ENCODE assay signal across 15 cellular contexts in the genomic region with DNA sequence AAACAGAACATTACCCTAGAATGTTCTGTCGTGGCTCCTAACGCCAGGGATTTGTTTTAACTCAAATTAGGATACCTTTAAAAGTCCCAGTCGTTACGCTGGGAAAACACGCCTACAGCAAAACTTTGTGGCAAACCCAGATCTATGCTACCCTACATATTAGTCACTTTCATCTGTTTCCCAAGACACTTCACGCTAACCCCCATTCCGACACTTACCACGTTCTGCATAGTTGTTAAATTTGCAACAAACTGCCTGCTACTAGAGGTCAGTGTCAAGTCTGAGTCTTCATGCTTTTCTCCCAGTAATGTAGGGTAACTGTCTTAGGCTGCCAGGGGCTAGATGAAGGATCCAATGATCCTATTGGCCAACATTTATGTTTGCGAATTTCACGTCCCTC.
DNase-seq lines count a peak whose midpoint lies in the region; ATAC-seq and TF ChIP-seq lines count a peak whose summit lies in the region.
"Had no signal": no experiment of that assay in that cellular context is flagged by ENCODE, and none has a peak within 500 bp of the region (broad histone marks: within the 10 kb centered on the region; RNA-seq: fewer than 3 reads in every experiment).

No MANE protein-coding gene starts in this region.

- H3K9me3 Mint-ChIP-seq in activated naive CD8-positive, alpha-beta T cell treated with anti-CD3 and anti-CD28 coated beads for 36 hours: no peaks in the 10 kb centered on the region
- no peaks in the 10 kb centered on the region for H3K9me3 Mint-ChIP-seq in activated CD4-positive, alpha-beta memory T cell treated with anti-CD3 and anti-CD28 coated beads for 36 hours

- H2AFZ ChIP-seq in mesenchymal stem cell (ENCODE audit: low read depth, low read length): no peak overlapping the region

- peaks cover 0 to 13% (median 0%) of the 10 kb centered on the region in 11 experiments; a peak in 6 of 22 replicates for H3K27me3 ChIP-seq in BLaER1 treated with 17β-estradiol and CSF1 and Interleukin-3, amounts not matched to agents 10 nM and 100 nM
- H3K27me3 ChIP-seq in brain microvascular endothelial cell (replicated peaks) (no peaks in the 10 kb centered on the region), mesenchymal stem cell (ENCODE audit: control insufficient read depth in 1 of 2, insufficient read depth in 1 of 2, low read length in 2 of 2) (peaks cover 0 to 11% of the 10 kb centered on the region in 2 experiments)

- H3K79me1 ChIP-seq in mesenchymal stem cell (replicated peaks; ENCODE audit: low read length, poor library complexity, severe bottlenecking): no peaks in the 10 kb centered on the region

- H2AK5ac ChIP-seq in mesenchymal stem cell (ENCODE audit: low read length, severe bottlenecking): no peak overlapping the region

- H2BK5ac ChIP-seq in mesenchymal stem cell (ENCODE audit: low read depth, low read length, poor library complexity, severe bottlenecking): no peak overlapping the region

- peak overlapping the region in 3 of 10 experiments; percentile 7 to 44 (median 22); a peak in 3 of 20 replicates for H3K4me3 ChIP-seq in BLaER1 treated with 17β-estradiol and CSF1 and Interleukin-3, amounts not matched to agents 10 nM and 100 nM
- no peak overlapping the region for H3K4me3 ChIP-seq in brain microvascular endothelial cell (ENCODE audit: low read depth, low read length)
- no peak overlapping the region for H3K4me3 ChIP-seq in mesenchymal stem cell (ENCODE audit: insufficient read depth in 1 of 2, low read depth in 1 of 2, low read length in 2 of 2)

- no peak overlapping the region for H3K4me3 Mint-ChIP-seq in activated naive CD8-positive, alpha-beta T cell treated with anti-CD3 and anti-CD28 coated beads for 36 hours
- H3K4me3 Mint-ChIP-seq in activated CD4-positive, alpha-beta memory T cell treated with anti-CD3 and anti-CD28 coated beads for 36 hours: no peak overlapping the region
- H3K4me3 Mint-ChIP-seq: CD4-positive, alpha-beta memory T cell had no signal

- H3K4me2 ChIP-seq in BLaER1 treated with 17β-estradiol and CSF1 and Interleukin-3, amounts not matched to agents 10 nM and 100 nM: peak overlapping the region; percentile 52 to 81 (median 72); a peak in 20 of 22 replicates
- H3K4me2 ChIP-seq in mesenchymal stem cell (ENCODE audit: low read length, poor library complexity, severe bottlenecking): peak overlapping the region; percentile 35

- no peaks in the 10 kb centered on the region for H3K4me1 Mint-ChIP-seq in activated naive CD8-positive, alpha-beta T cell treated with anti-CD3 and anti-CD28 coated beads for 36 hours
- H3K4me1 Mint-ChIP-seq in activated CD4-positive, alpha-beta memory T cell treated with anti-CD3 and anti-CD28 coated beads for 36 hours (ENCODE audit: low read depth): no peaks in the 10 kb centered on the region
- H3K4me1 Mint-ChIP-seq: CD4-positive, alpha-beta memory T cell had no signal

- DNase-seq in LHCN-M2 (ENCODE audit: low read depth) (peak; percentile 1), brain microvascular endothelial cell (peak; percentile 28), mesenchymal stem cell (no peak)
- DNase-seq in activated naive CD8-positive, alpha-beta T cell treated with anti-CD3 and anti-CD28 coated beads for 36 hours: no peak
- no peak for DNase-seq in activated CD4-positive, alpha-beta memory T cell treated with anti-CD3 and anti-CD28 coated beads for 36 hours
- DNase-seq: 8988T; CD4-positive, alpha-beta memory T cell; DND-41; GF-D8 had no signal

- H3K18ac ChIP-seq in mesenchymal stem cell (ENCODE audit: low read depth in 1 of 2, low read length in 2 of 2): no peak overlapping the region

- H3K36me3 Mint-ChIP-seq in activated naive CD8-positive, alpha-beta T cell treated with anti-CD3 and anti-CD28 coated beads for 36 hours: no peaks in the 10 kb centered on the region
- H3K36me3 Mint-ChIP-seq in activated CD4-positive, alpha-beta memory T cell treated with anti-CD3 and anti-CD28 coated beads for 36 hours: no peaks in the 10 kb centered on the region
- H3K36me3 Mint-ChIP-seq: CD4-positive, alpha-beta memory T cell had no signal

- ATAC-seq in HG03520 (IDR thresholded peaks at IDR 0.05; ENCODE audit: unreplicated experiment): no peak
- no peak for ATAC-seq in HG03439 (IDR thresholded peaks at IDR 0.05; ENCODE audit: unreplicated experiment)
- ATAC-seq: HCT116 had no signal

- peaks cover 2 to 12% (median 4%) of the 10 kb centered on the region in 11 experiments; a peak in 18 of 22 replicates for H3K9me3 ChIP-seq in BLaER1 treated with 17β-estradiol and CSF1 and Interleukin-3, amounts not matched to agents 10 nM and 100 nM (replicated peaks in 1 of 11)
- no peaks in the 10 kb centered on the region for H3K9me3 ChIP-seq in mesenchymal stem cell (ENCODE audit: control insufficient read depth, low read length)

- H3K4ac ChIP-seq in mesenchymal stem cell (ENCODE audit: low read depth in 1 of 2, low read length in 2 of 2): no peak overlapping the region

- CTCF ChIA-PET in activated CD4-positive, alpha-beta memory T cell treated with anti-CD3 and anti-CD28 coated beads for 36 hours (lab: Charles Lee): no interaction called here

- peaks cover 16 to 47% (median 36%) of the 10 kb centered on the region in 10 experiments for H3K4me1 ChIP-seq in BLaER1 treated with 17β-estradiol and CSF1 and Interleukin-3, amounts not matched to agents 10 nM and 100 nM
- H3K4me1 ChIP-seq in mesenchymal stem cell (ENCODE audit: control insufficient read depth, insufficient read depth, low read depth, low read length): peaks cover 14% of the 10 kb centered on the region

- H3K9ac ChIP-seq in BLaER1 treated with 17β-estradiol and CSF1 and Interleukin-3, amounts not matched to agents 10 nM and 100 nM: no peak overlapping the region
- no peak overlapping the region for H3K9ac ChIP-seq in mesenchymal stem cell (ENCODE audit: low read length)

- no peak overlapping the region for H4K91ac ChIP-seq in mesenchymal stem cell (ENCODE audit: low read length)

- no peak overlapping the region for H2BK12ac ChIP-seq in mesenchymal stem cell (ENCODE audit: low read length in 2 of 2)

- H2BK15ac ChIP-seq in mesenchymal stem cell (ENCODE audit: low read depth, poor library complexity, severe bottlenecking): no peak overlapping the region

- H4K20me1 ChIP-seq in BLaER1 treated with 17β-estradiol and CSF1 and Interleukin-3, amounts not matched to agents 10 nM and 100 nM: no peaks in the 10 kb centered on the region

- H3K27me3 Mint-ChIP-seq in activated naive CD8-positive, alpha-beta T cell treated with anti-CD3 and anti-CD28 coated beads for 36 hours: no peaks in the 10 kb centered on the region
- no peaks in the 10 kb centered on the region for H3K27me3 Mint-ChIP-seq in activated CD4-positive, alpha-beta memory T cell treated with anti-CD3 and anti-CD28 coated beads for 36 hours
- H3K27me3 Mint-ChIP-seq: CD4-positive, alpha-beta memory T cell had no signal

- no peak overlapping the region for H3K14ac ChIP-seq in mesenchymal stem cell (ENCODE audit: low read length in 2 of 2)

- no peak overlapping the region for H3K27ac Mint-ChIP-seq in activated naive CD8-positive, alpha-beta T cell treated with anti-CD3 and anti-CD28 coated beads for 36 hours
- no peak overlapping the region for H3K27ac Mint-ChIP-seq in activated CD4-positive, alpha-beta memory T cell treated with anti-CD3 and anti-CD28 coated beads for 36 hours
- H3K27ac Mint-ChIP-seq: CD4-positive, alpha-beta memory T cell had no signal

- H3K23ac ChIP-seq in mesenchymal stem cell (ENCODE audit: low read length in 2 of 2): no peak overlapping the region

- H3K27ac ChIP-seq in BLaER1 treated with 17β-estradiol and CSF1 and Interleukin-3, amounts not matched to agents 10 nM and 100 nM: no peak overlapping the region
- no peak overlapping the region for H3K27ac ChIP-seq in brain microvascular endothelial cell
- peak overlapping the region; percentile 68 for H3K27ac ChIP-seq in mesenchymal stem cell (ENCODE audit: low read length, poor library complexity, severe bottlenecking)
- H3K27ac ChIP-seq: C4-2B, HL-60 had no signal

- WGBS in mesenchymal stem cell: 97% methylated on average over 10 of the region's 10 CpGs

- no peaks in the 10 kb centered on the region for H3K36me3 ChIP-seq in BLaER1 treated with 17β-estradiol and CSF1 and Interleukin-3, amounts not matched to agents 10 nM and 100 nM
- no peaks in the 10 kb centered on the region for H3K36me3 ChIP-seq in brain microvascular endothelial cell (replicated peaks)
- H3K36me3 ChIP-seq in mesenchymal stem cell (ENCODE audit: control insufficient read depth in 1 of 2, insufficient read depth in 2 of 2, low read depth in 1 of 2, low read length in 2 of 2): no peaks in the 10 kb centered on the region

- intact Hi-C loops in activated CD4-positive, alpha-beta memory T cell treated with anti-CD3 and anti-CD28 coated beads for 36 hours (cut with micrococcal nuclease): no loop called here

- H4K8ac ChIP-seq in mesenchymal stem cell (ENCODE audit: low read length): no peak overlapping the region

- in situ Hi-C loops in brain microvascular endothelial cell (cut with HindIII; ENCODE audit: low pct_ligation_motif_present, low sequenced_read_pairs): no loop called here

- POLR2A ChIA-PET in activated CD4-positive, alpha-beta memory T cell treated with anti-CD3 and anti-CD28 coated beads for 36 hours (lab: Charles Lee): no interaction called here

- no peak for TF ChIP-seq CTCF in brain microvascular endothelial cell (IDR thresholded peaks at IDR 0.05; ENCODE audit: low read depth, low read length, missing control alignments)

- H2BK120ac ChIP-seq in mesenchymal stem cell (ENCODE audit: low read depth, low read length): no peak overlapping the region

Comparison
In these comparisons a context has a peak if more than half of its experiments do, and no peak if none do; other contexts are left out.
1. DNase-seq: peak in LHCN-M2 (single experiment) and brain microvascular endothelial cell (single experiment); none in mesenchymal stem cell (single experiment), activated naive CD8-positive, alpha-beta T cell treated with anti-CD3 and anti-CD28 coated beads for 36 hours (single experiment) and activated CD4-positive, alpha-beta memory T cell treated with anti-CD3 and anti-CD28 coated beads for 36 hours (single experiment).